9 cellular contexts compared by ENCODE assay signal in genomic region chr17:7042507-7043194, GRCh38. TPM values are rescaled to one million over a fixed set of nuclear protein-coding genes. Genes with fewer than 3 reads are reported as not detected.
DNase-seq lines count a peak whose midpoint lies in the region; ATAC-seq and TF ChIP-seq lines count a peak whose summit lies in the region.
"Had no signal": no experiment of that assay in that cellular context is flagged by ENCODE, and none has a peak within 500 bp of the region (broad histone marks: within the 10 kb centered on the region; RNA-seq: fewer than 3 reads in every experiment).

No MANE protein-coding gene starts in this region.

- 9 to 18% methylated on average over 51 to 52 of the region's 52 CpGs for WGBS in heart right ventricle, 2 donors

- peak overlapping the region; percentile 93 for H3K4me2 ChIP-seq in skeletal muscle satellite cell (ENCODE audit: low read length)

- H3K9me3 ChIP-seq in heart right ventricle: no peaks in the 10 kb centered on the region
- H3K9me3 ChIP-seq in skeletal muscle satellite cell (replicated peaks; ENCODE audit: low read length): no peaks in the 10 kb centered on the region

- H3K4me1 ChIP-seq in heart right ventricle (peaks cover 9 to 44% (median 37%) of the 10 kb centered on the region in 9 donors), skeletal muscle satellite cell (ENCODE audit: control insufficient read depth, insufficient read depth, low read length) (peaks cover 13% of the 10 kb centered on the region)

- no peaks in the 10 kb centered on the region for H3K9me3 Mint-ChIP-seq in activated T-cell treated with anti-CD3 and anti-CD28 coated beads, Interleukin-2, amount 50 U/mL, for 24 hours

- peak; percentile 7 to 53 (median 26) for ATAC-seq in heart right ventricle
- ATAC-seq in HG02973 (IDR thresholded peaks at IDR 0.05; ENCODE audit: unreplicated experiment): no peak

- H3K27ac Mint-ChIP-seq in activated T-cell treated with anti-CD3 and anti-CD28 coated beads, Interleukin-2, amount 50 U/mL, for 24 hours: peak overlapping the region; percentile 76

- H3K9ac ChIP-seq in skeletal muscle satellite cell (ENCODE audit: low read depth, low read length): no peak overlapping the region

- H3K36me3 ChIP-seq in GM06990 (ENCODE audit: control insufficient read depth, insufficient read depth, low read length) (peaks cover 1% of the 10 kb centered on the region), heart right ventricle (no peaks in the 10 kb centered on the region), skeletal muscle satellite cell (ENCODE audit: insufficient read depth, low read length) (no peaks in the 10 kb centered on the region)

- H3K4me3 Mint-ChIP-seq in activated T-cell treated with anti-CD3 and anti-CD28 coated beads, Interleukin-2, amount 50 U/mL, for 24 hours: peak overlapping the region; percentile 70

- peaks cover 58% of the 10 kb centered on the region for H3K4me1 Mint-ChIP-seq in activated T-cell treated with anti-CD3 and anti-CD28 coated beads, Interleukin-2, amount 50 U/mL, for 24 hours (ENCODE audit: low read depth)

- no peaks in the 10 kb centered on the region; the same call in 1 of the 2 replicates for H3K27me3 ChIP-seq in GM06990 (replicated peaks; ENCODE audit: control insufficient read depth, insufficient read depth, low read length)
- H3K27me3 ChIP-seq in heart right ventricle: peaks cover 5 to 53% (median 26%) of the 10 kb centered on the region in 7 donors
- peaks cover 23% of the 10 kb centered on the region for H3K27me3 ChIP-seq in skeletal muscle satellite cell (ENCODE audit: control insufficient read depth, insufficient read depth, low read length)

- H3K27me3 Mint-ChIP-seq in activated T-cell treated with anti-CD3 and anti-CD28 coated beads, Interleukin-2, amount 50 U/mL, for 24 hours: peaks cover 4% of the 10 kb centered on the region

- peak overlapping the region in 7 of 10 donors; percentile 42 to 72 (median 67) for H3K27ac ChIP-seq in heart right ventricle

- peak; percentile 54 for DNase-seq in GM06990 (ENCODE audit: extremely low read depth, insufficient read length)
- DNase-seq in activated T-cell treated with anti-CD3 and anti-CD28 coated beads, Interleukin-2, amount 50 U/mL, for 24 hours: peak; percentile 73
- DNase-seq in heart right ventricle: peak in 1 of 2 donors; percentile 22
- no peak for DNase-seq in inferior parietal cortex (ENCODE audit: extremely low spot score)
- no peak for DNase-seq in NK-92 treated with Interleukin-12 subunit alpha and Interleukin-12 subunit beta, amount 100 ng/mL, for 24 hours (lab: John Stamatoyannopoulos, UW)
- no peak for DNase-seq in NCI-H1105 treated with DMSO at 0.1 percent for 48 hours (lab: John Stamatoyannopoulos, UW)

- H3K36me3 Mint-ChIP-seq in activated T-cell treated with anti-CD3 and anti-CD28 coated beads, Interleukin-2, amount 50 U/mL, for 24 hours (ENCODE audit: low read depth): no peaks in the 10 kb centered on the region

- intact Hi-C loops in heart right ventricle (cut with DNase I): loop anchor here in 3 of 10 donors (10.0 kb wide), 2 partner anchors 252 to 262 kb away; partner anchors contain the start of genes YBX2 (in 2 of the 3) and EIF5A (in 1 of the 3)

- no peak for TF ChIP-seq CTCF in GM06990 (IDR thresholded peaks at IDR 0.05; ENCODE audit: insufficient read depth, low read length, poor library complexity, severe bottlenecking)
- no peak for TF ChIP-seq CTCF in heart right ventricle (IDR thresholded peaks at IDR 0.05)

- H3K4me3 ChIP-seq in GM06990 (replicated peaks; ENCODE audit: low read depth, low read length): peak overlapping the region; percentile 3; the same call in 1 of the 2 replicates
- H3K4me3 ChIP-seq in heart right ventricle: peak overlapping the region in 9 of 10 donors; percentile 40 to 63 (median 56)
- H3K4me3 ChIP-seq in skeletal muscle satellite cell (ENCODE audit: low read length): peak overlapping the region; percentile 65

RNA-seq across cellular contexts. Expression of gene SLC16A11, which starts 1.2 kb away (rescaled TPM):
- 1 to 10 TPM in 1 of 10 donors, under 1 TPM in 9; 0.19 to 1.1 (median 0.48) TPM for total RNA-seq in heart right ventricle
- 1 to 10 TPM in 1 of 2 donors, under 1 TPM in 1; 0.78 to 2.1 TPM for polyA plus RNA-seq in heart right ventricle
- under 0.01 TPM in 1 of 2 replicates, not detected in the other for total RNA-seq in skeletal muscle satellite cell (2012; rRNA removed)

RNA-seq across cellular contexts. Expression of gene SLC16A13, which starts 6.8 kb away (rescaled TPM):
- total RNA-seq in heart right ventricle: 1 to 10 TPM in 9 of 10 donors, under 1 TPM in 1; 0.70 to 2.1 (median 1.5) TPM
- polyA plus RNA-seq in heart right ventricle: 1 to 10 TPM; 1.1 to 2.0 TPM
- 0.76 and 0.87 TPM in 2 replicates for total RNA-seq in skeletal muscle satellite cell (2012; rRNA removed)

RNA-seq across cellular contexts. Expression of gene BCL6B, which starts 19.8 kb away (rescaled TPM):
- 10 to 100 TPM in 8 of 10 donors, 1 to 10 TPM in 2; 9.6 to 35.4 (median 18.3) TPM for total RNA-seq in heart right ventricle
- polyA plus RNA-seq in heart right ventricle: 1 to 10 TPM; 9.5 to 9.7 TPM
- total RNA-seq in skeletal muscle satellite cell (2012; rRNA removed): under 0.01 TPM in 1 of 2 replicates, not detected in the other

RNA-seq across cellular contexts. Expression of gene RNASEK, which starts 30.2 kb away (rescaled TPM):
- 100 to 1,000 TPM; 144 to 241 (median 160) TPM for total RNA-seq in heart right ventricle
- 100 to 1,000 TPM; 220 to 429 TPM for polyA plus RNA-seq in heart right ventricle
- total RNA-seq in skeletal muscle satellite cell (2012; rRNA removed): 26.2 and 28.4 TPM in 2 replicates

RNA-seq across cellular contexts. Expression of gene CLEC10A, which starts 37.4 kb away (rescaled TPM):
- total RNA-seq in heart right ventricle: 10 to 100 TPM in 1 of 10 donors, 1 to 10 TPM in 9; 1.4 to 26.3 (median 2.1) TPM
- polyA plus RNA-seq in heart right ventricle: 1 to 10 TPM; 2.5 to 3.4 TPM
- not detected in 2 replicates for total RNA-seq in skeletal muscle satellite cell (2012; rRNA removed)
- total RNA-seq: activated CD8-positive, alpha-beta memory T cell treated with anti-CD3 and anti-CD28 coated beads for 36 hours had no signal

Comparison
In these comparisons a context has a peak if more than half of its experiments do, and no peak if none do; other contexts are left out.
1. DNase-seq: peak in GM06990 (single experiment) and activated T-cell treated with anti-CD3 and anti-CD28 coated beads, Interleukin-2, amount 50 U/mL, for 24 hours (single experiment); none in inferior parietal cortex (single experiment), NK-92 treated with Interleukin-12 subunit alpha and Interleukin-12 subunit beta, amount 100 ng/mL, for 24 hours (single experiment) and NCI-H1105 treated with DMSO at 0.1 percent for 48 hours (single experiment).
2. H3K4me3 ChIP-seq: peak in every context shown above with its lines; median percentile 65 in skeletal muscle satellite cell; 56 in heart right ventricle; 3 in GM06990.